In genomic region chr17:82339634-82340580, GRCh38 we compare ENCODE assay signal across 13 cellular contexts. TPM values are rescaled to one million over a fixed set of nuclear protein-coding genes. Genes with fewer than 3 reads are reported as not detected.
DNase-seq lines count a peak whose midpoint lies in the region; ATAC-seq, FAIRE-seq and TF ChIP-seq lines count a peak whose summit lies in the region.
"Had no signal": no experiment of that assay in that cellular context is flagged by ENCODE, and none has a peak within 500 bp of the region (broad histone marks: within the 10 kb centered on the region; RNA-seq: fewer than 3 reads in every experiment).

No MANE protein-coding gene starts in this region.

- POLR2A ChIA-PET in K562 (lab: Yijun Ruan, JAX), result interaction anchor here (0.6 to 1.0 kb wide), 2 partner anchors 48 to 196 kb away, joined by 4 to 6 read pairs; no protein-coding TSS in a partner anchor

- CTCF ChIA-PET in K562 (lab: Yijun Ruan, JAX; ENCODE audit: low intra/inter-chr PET ratio), result no interaction called here

- peaks cover 13% of the 10 kb centered on the region for H3F3A ChIP-seq in MM.1S (ENCODE audit: insufficient read depth, low read length)

- FAIRE-seq in K562 (lab: Jason Lieb, UNC) (no peak), kidney (lab: Jason Lieb, UNC) (no peak)

- H3K79me2 ChIP-seq in K562 (ENCODE audit: control insufficient read depth, insufficient read depth, low read length), result no peaks in the 10 kb centered on the region; the same call in 2 of the 3 replicates
- H3K79me2 ChIP-seq in MM.1S (ENCODE audit: low read length), result no peaks in the 10 kb centered on the region

- no peaks in the 10 kb centered on the region for H3K36me3 Mint-ChIP-seq in effector memory CD8-positive, alpha-beta T cell (ENCODE audit: insufficient read depth)

- no TSS peak for BruUV-seq in K562 (replicated peaks; lab: Mats Ljungman, UMichigan)

- H2AFZ ChIP-seq in K562 (ENCODE audit: low read depth, low read length) (peak overlapping the region; percentile 81), MM.1S (ENCODE audit: low read length) (no peak overlapping the region)

- ATAC-seq in K562, result no peak
- no peak for ATAC-seq in effector memory CD8-positive, alpha-beta T cell (replicated peaks)

- DNase-seq in HFF-Myc (ENCODE audit: extremely low read depth, low read depth) (no peak), K562 (ENCODE audit: extremely low read depth in 1 of 4, low spot score in 3 of 4) (no peak), kidney (no peak), caudate nucleus (lab: John Stamatoyannopoulos, UW) (no peak), MM.1S (no peak)
- DNase-seq in effector memory CD8-positive, alpha-beta T cell, result no peak
- no peak for DNase-seq in stimulated activated CD4-positive, alpha-beta T cell treated with anti-CD3 and anti-CD28 coated beads, Interleukin-4, amount 100 ng/mL, for 24 hours
- DNase-seq: activated CD8-positive, alpha-beta memory T cell treated with anti-CD3 and anti-CD28 coated beads, Interleukin-2, amount 50 U/mL, for 4 hours; NCI-H524 treated with DMSO at 0.1 percent for 48 hours had no signal

- H3K9me3 ChIP-seq in K562 (replicated peaks; ENCODE audit: control insufficient read depth, insufficient read depth, low read depth, low read length) (peaks cover 4% of the 10 kb centered on the region), kidney (ENCODE audit: control insufficient read depth in 1 of 2, low read length in 2 of 2) (no peaks in the 10 kb centered on the region), subcutaneous abdominal adipose tissue (ENCODE audit: control insufficient read depth in 5 of 5, low read length in 5 of 5) (no peaks in the 10 kb centered on the region), MM.1S (replicated peaks; ENCODE audit: insufficient read depth, low read length) (no peaks in the 10 kb centered on the region)

- H3K4me1 Mint-ChIP-seq in effector memory CD8-positive, alpha-beta T cell (ENCODE audit: low read depth in 2 of 2), result peaks cover 9 to 11% of the 10 kb centered on the region in 2 donors

- H3K36me3 ChIP-seq in K562 (ENCODE audit: control insufficient read depth, insufficient read depth, low read length) (no peaks in the 10 kb centered on the region), kidney (ENCODE audit: control insufficient read depth in 1 of 2, insufficient read depth in 2 of 2, low read length in 2 of 2) (no peaks in the 10 kb centered on the region), subcutaneous abdominal adipose tissue (ENCODE audit: control insufficient read depth in 5 of 5, insufficient read depth in 5 of 5, low read length in 5 of 5) (no peaks in the 10 kb centered on the region), MM.1S (replicated peaks; ENCODE audit: insufficient read depth, low read length) (no peaks in the 10 kb centered on the region)
- H3K36me3 ChIP-seq: cardiac muscle cell had no signal

- peaks cover 0 to 3% of the 10 kb centered on the region in 2 donors for H3K27me3 Mint-ChIP-seq in effector memory CD8-positive, alpha-beta T cell

- H3K4me3 ChIP-seq in HFF-Myc (replicated peaks; ENCODE audit: low read depth, low read length) (peak overlapping the region; percentile 30), K562 (peak overlapping the region; percentile 13; the same call in 1 of the 2 replicates), kidney (ENCODE audit: low read length in 2 of 2) (peak overlapping the region in 1 of 2 donors; percentile 47), subcutaneous abdominal adipose tissue (ENCODE audit: low read depth in 1 of 5, low read length in 5 of 5) (peak overlapping the region in 4 of 5 donors; percentile 47 to 58 (median 50)), MM.1S (ENCODE audit: low read length) (no peak overlapping the region)
- H3K4me3 ChIP-seq: cardiac muscle cell had no signal

- H3K4me2 ChIP-seq in K562 (ENCODE audit: insufficient read depth, low read length) (peak overlapping the region; percentile 75), MM.1S (ENCODE audit: low read depth, low read length) (no peak overlapping the region)
- H3K4me2 ChIP-seq: KMS-11 had no signal

- TF ChIP-seq CTCF in HFF-Myc (IDR thresholded peaks at IDR 0.05; ENCODE audit: low read depth, low read length, missing control alignments) (no peak), K562 (IDR thresholded peaks at IDR 0.05 in 2 of 3, conservative IDR thresholded peaks at IDR 0.05 in 1 of 3; ENCODE audit: insufficient read depth in 2 of 3, low read depth in 1 of 3, low read length in 3 of 3) (no peak), kidney (IDR thresholded peaks at IDR 0.05; ENCODE audit: borderline replicate concordance, extremely low read depth, insufficient read depth) (no peak), MM.1S (IDR thresholded peaks at IDR 0.05; ENCODE audit: low read length) (no peak)

- no peak for TF ChIP-seq EP300 in K562 (IDR thresholded peaks at IDR 0.05; ENCODE audit: low read length)

- intact Hi-C loops in K562 (cut with micrococcal nuclease), result loop anchor here (5.0 to 10.0 kb wide), 3 partner anchors 48 to 305 kb away; partner anchors contain the start of genes DCXR and RAC3
- intact Hi-C loops in kidney (cut with DNase I), result no loop called here

- H3K27ac ChIP-seq in K562 (ENCODE audit: extremely low read depth, low read depth, low read length) (peak overlapping the region; percentile 87), kidney (ENCODE audit: low read depth in 2 of 2, low read length in 2 of 2) (no peak overlapping the region), subcutaneous abdominal adipose tissue (ENCODE audit: low read depth, low read length) (no peak overlapping the region), caudate nucleus (ENCODE audit: low read depth, low read length) (no peak overlapping the region), MM.1S (ENCODE audit: low read length) (no peak overlapping the region)
- H3K27ac ChIP-seq: cardiac muscle cell, KMS-11 had no signal

- TF ChIP-seq RAD21 in K562 (CRISPR knock-in tag; conservative IDR thresholded peaks at IDR 0.05 in 1 of 2, IDR thresholded peaks at IDR 0.05 in 1 of 2), result no peak

- H3K4me3 Mint-ChIP-seq in effector memory CD8-positive, alpha-beta T cell, result no peak overlapping the region

- H3K4me1 ChIP-seq in K562 (replicated peaks in 1 of 2; ENCODE audit: control insufficient read depth in 2 of 2, insufficient read depth in 2 of 2, low read length in 2 of 2) (peaks cover 43 to 74% of the 10 kb centered on the region in 2 experiments), kidney (ENCODE audit: control insufficient read depth in 1 of 2, insufficient read depth in 1 of 2, low read depth in 1 of 2, low read length in 2 of 2) (peaks cover 0 to 12% of the 10 kb centered on the region in 2 donors), subcutaneous abdominal adipose tissue (ENCODE audit: control insufficient read depth in 5 of 5, insufficient read depth in 5 of 5, low read length in 5 of 5) (peaks cover 2 to 19% (median 17%) of the 10 kb centered on the region in 5 donors), MM.1S (ENCODE audit: low read length) (peaks cover 5% of the 10 kb centered on the region; the same call in 1 of the 2 replicates)

- no peaks in the 10 kb centered on the region for H3K9me2 ChIP-seq in MM.1S (replicated peaks; ENCODE audit: insufficient read depth, low read length)

- H3K9ac ChIP-seq in K562 (ENCODE audit: insufficient read depth in 1 of 2, low read depth in 2 of 2, low read length in 2 of 2) (peak overlapping the region; percentile 72 to 80), kidney (ENCODE audit: low read length in 2 of 2) (peak overlapping the region; percentile 41 to 65), subcutaneous abdominal adipose tissue (ENCODE audit: low read length in 5 of 5) (peak overlapping the region in 1 of 5 donors; percentile 10), MM.1S (ENCODE audit: low read length) (no peak overlapping the region)
- H3K9ac ChIP-seq: KMS-11 had no signal

- H3K27ac Mint-ChIP-seq in effector memory CD8-positive, alpha-beta T cell, result no peak overlapping the region

- no peaks in the 10 kb centered on the region for H3K9me3 Mint-ChIP-seq in effector memory CD8-positive, alpha-beta T cell

- in situ Hi-C loops in K562 (cut with MboI), result no loop called here

- H3K27me3 ChIP-seq in K562 (ENCODE audit: control insufficient read depth in 2 of 2, insufficient read depth in 2 of 2, low read length in 2 of 2) (no peaks in the 10 kb centered on the region), subcutaneous abdominal adipose tissue (ENCODE audit: control insufficient read depth in 5 of 5, insufficient read depth in 4 of 5, low read length in 5 of 5) (peaks cover 0 to 3% (median 0%) of the 10 kb centered on the region in 5 donors), MM.1S (replicated peaks; ENCODE audit: insufficient read depth, low read length) (no peaks in the 10 kb centered on the region)

- 34% methylated on average over 5 of the region's 10 CpGs for WGBS in K562 (ENCODE audit: insufficient coverage, low coverage, missing lambda C conversion rate)

- no peak for TF ChIP-seq POLR2A in K562 (conservative IDR thresholded peaks at IDR 0.05)

- no peaks in the 10 kb centered on the region for H3K9me1 ChIP-seq in K562 (ENCODE audit: control insufficient read depth, insufficient read depth, low read length)

- H4K20me1 ChIP-seq in K562 (replicated peaks; ENCODE audit: control insufficient read depth, insufficient read depth, low read length) (no peaks in the 10 kb centered on the region), MM.1S (ENCODE audit: insufficient read depth, low read length) (no peaks in the 10 kb centered on the region)

RNA-seq across cellular contexts. Expression of gene SECTM1, which starts 6.3 kb away (rescaled TPM):
- total RNA-seq in K562 (2011; cell fraction: chromatin; rRNA removed; ENCODE audit: low replicate concordance), result 0.86 TPM in 1 of 2 replicates, not detected in the other
- 0.53 and 0.83 TPM in 2 replicates for total RNA-seq in K562 (2011; cell fraction: nucleolus; rRNA removed)
- total RNA-seq in K562 (2011; cell fraction: nucleoplasm; rRNA removed), result 0.99 TPM in 1 of 2 replicates, not detected in the other
- total RNA-seq in K562 (2014; rRNA removed) (0.18 TPM in 1 of 2 replicates, not detected in the other), K562 (2014; rRNA removed; fragmentation: Illumina TruSeq; extraction: Trizol) (not detected in 2 replicates), K562 (2015; rRNA removed; fragmentation: Illumina TruSeq; extraction: Trizol) (not detected in 2 replicates), K562 (2021) (0.11 TPM in 1 of 2 replicates, not detected in the other), kidney (87.5 TPM)
- polyA plus RNA-seq in K562 (2011; rRNA removed) (0.19 and 0.46 TPM in 2 replicates), K562 (2014; fragmentation: Illumina TruSeq; extraction: Trizol) (0.15 TPM in 1 of 2 replicates, not detected in the other), K562 (2014; fragmentation: Nextera tagmentation; extraction: Ambion mirVana) (not detected), K562 (2014; rRNA removed) (not detected in 2 replicates), kidney (ENCODE audit: insufficient read depth, low read depth, low replicate concordance) (15.4 TPM)
- polyA plus RNA-seq in K562 (2011; cell fraction: cytosol; rRNA removed), result 0.35 and 1.1 TPM in 2 replicates
- 0.31 and 0.47 TPM in 2 replicates for polyA plus RNA-seq in K562 (2011; cell fraction: nucleus; rRNA removed)
- 0.36 and 0.57 TPM in 2 replicates for polyA plus RNA-seq in K562 (2012)
- polyA minus RNA-seq in K562 (2011; rRNA and poly(A)+ RNA removed), result 0.18 and 0.33 TPM in 2 replicates
- polyA minus RNA-seq in K562 (2011; cell fraction: cytosol; rRNA and poly(A)+ RNA removed), result not detected in 2 replicates
- 0.94 TPM in 1 of 2 replicates, not detected in the other for polyA minus RNA-seq in K562 (2011; cell fraction: nucleus; rRNA and poly(A)+ RNA removed)
- total RNA-seq: cardiac muscle cell had no signal
- polyA plus RNA-seq: cardiac muscle cell had no signal

RNA-seq across cellular contexts. Expression of gene TEX19, which starts 19.1 kb away (rescaled TPM):
- total RNA-seq in K562 (2011; cell fraction: chromatin; rRNA removed; ENCODE audit: low replicate concordance), result 1.0 and 1.2 TPM in 2 replicates
- 1.2 TPM in 2 replicates for total RNA-seq in K562 (2011; cell fraction: nucleolus; rRNA removed)
- 1.0 and 1.8 TPM in 2 replicates for total RNA-seq in K562 (2011; cell fraction: nucleoplasm; rRNA removed)
- total RNA-seq in K562 (2014; rRNA removed) (1.6 and 2.4 TPM in 2 replicates), K562 (2014; rRNA removed; fragmentation: Illumina TruSeq; extraction: Trizol) (0.93 and 1.4 TPM in 2 replicates), K562 (2015; rRNA removed; fragmentation: Illumina TruSeq; extraction: Trizol) (1.6 and 2.0 TPM in 2 replicates), K562 (2021) (1.4 and 2.1 TPM in 2 replicates), kidney (not detected)
- polyA plus RNA-seq in K562 (2011; rRNA removed) (3.6 and 4.9 TPM in 2 replicates), K562 (2014; fragmentation: Illumina TruSeq; extraction: Trizol) (1.9 and 2.3 TPM in 2 replicates), K562 (2014; fragmentation: Nextera tagmentation; extraction: Ambion mirVana) (under 1 TPM; 0.10 to 0.57 TPM), K562 (2014; rRNA removed) (1.9 and 2.2 TPM in 2 replicates), kidney (ENCODE audit: insufficient read depth, low read depth, low replicate concordance) (not detected)
- 4.1 and 5.7 TPM in 2 replicates for polyA plus RNA-seq in K562 (2011; cell fraction: cytosol; rRNA removed)
- 1.2 and 1.9 TPM in 2 replicates for polyA plus RNA-seq in K562 (2011; cell fraction: nucleus; rRNA removed)
- polyA plus RNA-seq in K562 (2012), result 2.0 and 5.3 TPM in 2 replicates
- polyA minus RNA-seq in K562 (2011; rRNA and poly(A)+ RNA removed), result 2.4 and 2.7 TPM in 2 replicates
- 0.91 and 1.5 TPM in 2 replicates for polyA minus RNA-seq in K562 (2011; cell fraction: cytosol; rRNA and poly(A)+ RNA removed)
- polyA minus RNA-seq in K562 (2011; cell fraction: nucleus; rRNA and poly(A)+ RNA removed), result 0.13 and 0.56 TPM in 2 replicates
- total RNA-seq: posterior vena cava had no signal
- polyA plus RNA-seq: cardiac muscle cell had no signal

RNA-seq across cellular contexts. Expression of gene CD7, which starts 22.5 kb away (rescaled TPM):
- total RNA-seq in K562 (2011; cell fraction: chromatin; rRNA removed; ENCODE audit: low replicate concordance), result 0.44 TPM in 1 of 2 replicates, not detected in the other
- 0.66 and 0.83 TPM in 2 replicates for total RNA-seq in K562 (2011; cell fraction: nucleolus; rRNA removed)
- 0.69 TPM in 1 of 2 replicates, not detected in the other for total RNA-seq in K562 (2011; cell fraction: nucleoplasm; rRNA removed)
- total RNA-seq in K562 (2014; rRNA removed) (not detected in 2 replicates), K562 (2014; rRNA removed; fragmentation: Illumina TruSeq; extraction: Trizol) (not detected in 2 replicates), K562 (2015; rRNA removed; fragmentation: Illumina TruSeq; extraction: Trizol) (not detected in 2 replicates), K562 (2021) (0.18 and 0.35 TPM in 2 replicates), kidney (9.2 TPM)
- polyA plus RNA-seq in K562 (2011; rRNA removed) (0.21 and 0.85 TPM in 2 replicates), K562 (2014; fragmentation: Illumina TruSeq; extraction: Trizol) (not detected in 2 replicates), K562 (2014; fragmentation: Nextera tagmentation; extraction: Ambion mirVana) (not detected), K562 (2014; rRNA removed) (not detected in 2 replicates), kidney (ENCODE audit: insufficient read depth, low read depth, low replicate concordance) (1.0 TPM)
- polyA plus RNA-seq in K562 (2011; cell fraction: cytosol; rRNA removed), result 0.34 and 1.3 TPM in 2 replicates
- 0.88 and 1.2 TPM in 2 replicates for polyA plus RNA-seq in K562 (2011; cell fraction: nucleus; rRNA removed)
- polyA plus RNA-seq in K562 (2012), result 0.16 and 0.19 TPM in 2 replicates
- polyA minus RNA-seq in K562 (2011; rRNA and poly(A)+ RNA removed), result not detected in 2 replicates
- 1.0 TPM in 1 of 2 replicates, not detected in the other for polyA minus RNA-seq in K562 (2011; cell fraction: cytosol; rRNA and poly(A)+ RNA removed)
- 0.27 TPM in 1 of 2 replicates, not detected in the other for polyA minus RNA-seq in K562 (2011; cell fraction: nucleus; rRNA and poly(A)+ RNA removed)
- total RNA-seq: cardiac muscle cell had no signal

RNA-seq across cellular contexts. Expression of gene UTS2R, which starts 31.7 kb away (rescaled TPM):
- total RNA-seq in K562 (2011; cell fraction: chromatin; rRNA removed; ENCODE audit: low replicate concordance), result not detected in 2 replicates
- not detected in 2 replicates for total RNA-seq in K562 (2011; cell fraction: nucleolus; rRNA removed)
- not detected in 2 replicates for total RNA-seq in K562 (2011; cell fraction: nucleoplasm; rRNA removed)
- total RNA-seq in K562 (2014; rRNA removed) (not detected in 2 replicates), K562 (2014; rRNA removed; fragmentation: Illumina TruSeq; extraction: Trizol) (not detected in 2 replicates), K562 (2015; rRNA removed; fragmentation: Illumina TruSeq; extraction: Trizol) (not detected in 2 replicates), K562 (2021) (0.22 TPM in 1 of 2 replicates, not detected in the other), kidney (not detected)
- polyA plus RNA-seq in K562 (2011; rRNA removed) (not detected in 2 replicates), K562 (2014; fragmentation: Illumina TruSeq; extraction: Trizol) (not detected in 2 replicates), K562 (2014; fragmentation: Nextera tagmentation; extraction: Ambion mirVana) (not detected), K562 (2014; rRNA removed) (not detected in 2 replicates), kidney (ENCODE audit: insufficient read depth, low read depth, low replicate concordance) (not detected)
- not detected in 2 replicates for polyA plus RNA-seq in K562 (2011; cell fraction: cytosol; rRNA removed)
- polyA plus RNA-seq in K562 (2011; cell fraction: nucleus; rRNA removed), result 0.27 TPM in 1 of 2 replicates, not detected in the other
- not detected in 2 replicates for polyA plus RNA-seq in K562 (2012)
- polyA minus RNA-seq in K562 (2011; rRNA and poly(A)+ RNA removed), result not detected in 2 replicates
- not detected in 2 replicates for polyA minus RNA-seq in K562 (2011; cell fraction: cytosol; rRNA and poly(A)+ RNA removed)
- not detected in 2 replicates for polyA minus RNA-seq in K562 (2011; cell fraction: nucleus; rRNA and poly(A)+ RNA removed)
- total RNA-seq: posterior vena cava had no signal

Comparison
In these comparisons a context has a peak if more than half of its experiments do, and no peak if none do; other contexts are left out.
1. RNA of gene SECTM1, which starts 6.3 kb away (total RNA-seq): 87.5 TPM in kidney (single experiment); 0.11 to 0.99 TPM in K562; every median in the first group is over 10 times any median in the second.